ENCODE assay signal across 28 cellular contexts in genomic region chr10:58813573-58813972, GRCh38.
A peak's percentile ranks its signal among the peaks of the same experiment; 100 is the strongest.
DNase-seq lines count a peak whose midpoint lies in the region; ATAC-seq and TF ChIP-seq lines count a peak whose summit lies in the region.
"Had no signal": no experiment of that assay in that cellular context is flagged by ENCODE, and none has a peak within 500 bp of the region (broad histone marks: within the 10 kb centered on the region; RNA-seq: fewer than 3 reads in every experiment).

No MANE protein-coding gene starts in this region.

- H3K27me3 Mint-ChIP-seq in activated naive CD8-positive, alpha-beta T cell treated with anti-CD3 and anti-CD28 coated beads, Interleukin-2, amount 50 U/mL, for 24 hours = peaks cover 2% of the 10 kb centered on the region
- H3K27me3 Mint-ChIP-seq: activated naive CD4-positive, alpha-beta T cell treated with anti-CD3 and anti-CD28 coated beads, Interleukin-2, amount 50 U/mL, for 24 hours; stimulated activated naive CD8-positive, alpha-beta T cell treated with anti-CD3 and anti-CD28 coated beads, Interleukin-15, Interleukin-2, amounts not matched to agents 100 ng/mL and 50 ng/mL, for 24 hours had no signal

- intact Hi-C loops in thyroid gland (cut with DNase I) = no loop called here

- no peaks in the 10 kb centered on the region for H3K9me3 ChIP-seq in thyroid gland
- H3K9me3 ChIP-seq: breast epithelium, testis had no signal

- no peaks in the 10 kb centered on the region for H3K9me3 Mint-ChIP-seq in activated naive CD8-positive, alpha-beta T cell treated with anti-CD3 and anti-CD28 coated beads, Interleukin-2, amount 50 U/mL, for 24 hours
- H3K9me3 Mint-ChIP-seq: activated naive CD4-positive, alpha-beta T cell treated with anti-CD3 and anti-CD28 coated beads, Interleukin-2, amount 50 U/mL, for 24 hours; activated T-helper 17 cell treated with anti-CD3 and anti-CD28 coated beads, Interleukin-2, amount 50 U/mL, for 72 hours; CD4-positive, alpha-beta T cell; stimulated activated naive CD8-positive, alpha-beta T cell treated with anti-CD3 and anti-CD28 coated beads, Interleukin-15, Interleukin-2, amounts not matched to agents 100 ng/mL and 50 ng/mL, for 24 hours had no signal

- no peak overlapping the region for H3K4me3 ChIP-seq in thyroid gland (replicated peaks in 1 of 3)
- H3K4me3 ChIP-seq: breast epithelium, dorsolateral prefrontal cortex, PC-9, testis had no signal

- H3K27ac Mint-ChIP-seq in activated naive CD8-positive, alpha-beta T cell treated with anti-CD3 and anti-CD28 coated beads, Interleukin-2, amount 50 U/mL, for 24 hours = no peak overlapping the region
- H3K27ac Mint-ChIP-seq: activated CD8-positive, alpha-beta T cell treated with anti-CD3 and anti-CD28 coated beads, Interleukin-2, amount 10 ng/mL, durations not matched to agents 7 days and 5 days; activated naive CD4-positive, alpha-beta T cell treated with anti-CD3 and anti-CD28 coated beads, Interleukin-2, amount 50 U/mL, for 24 hours; activated T-helper 17 cell treated with anti-CD3 and anti-CD28 coated beads, Interleukin-2, amount 50 U/mL, for 72 hours; CD4-positive, alpha-beta T cell; stimulated activated naive CD8-positive, alpha-beta T cell treated with anti-CD3 and anti-CD28 coated beads, Interleukin-15, Interleukin-2, amounts not matched to agents 100 ng/mL and 50 ng/mL, for 24 hours had no signal

- H3K36me3 Mint-ChIP-seq in activated naive CD8-positive, alpha-beta T cell treated with anti-CD3 and anti-CD28 coated beads, Interleukin-2, amount 50 U/mL, for 24 hours (ENCODE audit: low read depth) = no peaks in the 10 kb centered on the region
- H3K36me3 Mint-ChIP-seq: activated naive CD4-positive, alpha-beta T cell treated with anti-CD3 and anti-CD28 coated beads, Interleukin-2, amount 50 U/mL, for 24 hours had no signal

- no peaks in the 10 kb centered on the region for H3K36me3 ChIP-seq in thyroid gland
- H3K36me3 ChIP-seq: breast epithelium had no signal

- no peak for TF ChIP-seq POLR2A in thyroid gland (IDR thresholded peaks at IDR 0.05)

- H3K4me3 Mint-ChIP-seq in activated naive CD8-positive, alpha-beta T cell treated with anti-CD3 and anti-CD28 coated beads, Interleukin-2, amount 50 U/mL, for 24 hours = no peak overlapping the region
- H3K4me3 Mint-ChIP-seq: activated CD8-positive, alpha-beta T cell treated with anti-CD3 and anti-CD28 coated beads, Interleukin-2, amount 10 ng/mL, durations not matched to agents 7 days and 5 days; activated naive CD4-positive, alpha-beta T cell treated with anti-CD3 and anti-CD28 coated beads, Interleukin-2, amount 50 U/mL, for 24 hours; activated T-helper 17 cell treated with anti-CD3 and anti-CD28 coated beads, Interleukin-2, amount 50 U/mL, for 72 hours; CD4-positive, alpha-beta T cell; stimulated activated naive CD8-positive, alpha-beta T cell treated with anti-CD3 and anti-CD28 coated beads, Interleukin-15, Interleukin-2, amounts not matched to agents 100 ng/mL and 50 ng/mL, for 24 hours had no signal

- WGBS in thyroid gland, 2 donors = 35 to 65% methylated on average over 8 of the region's 8 CpGs

- H3K27me3 ChIP-seq in thyroid gland = no peaks in the 10 kb centered on the region
- H3K27me3 ChIP-seq: breast epithelium, dorsolateral prefrontal cortex, testis had no signal

- TF ChIP-seq CTCF in thyroid gland (IDR thresholded peaks at IDR 0.05) = no peak

- DNase-seq in NCI-H510A treated with DMSO at 0.1 percent for 48 hours (lab: John Stamatoyannopoulos, UW) (peak; percentile 38), NCI-H510A (lab: John Stamatoyannopoulos, UW) (no peak), NCI-H2029 treated with DMSO at 0.1 percent for 48 hours (lab: John Stamatoyannopoulos, UW) (peak; percentile 86), left lobe of liver (ENCODE audit: low spot score) (peak; percentile 75), thyroid gland (peak; percentile 9 to 43), medulla oblongata (ENCODE audit: extremely low spot score) (no peak), hippocampal formation (lab: John Stamatoyannopoulos, UW) (no peak)
- no peak for DNase-seq in activated naive CD8-positive, alpha-beta T cell treated with anti-CD3 and anti-CD28 coated beads, Interleukin-2, amount 50 U/mL, for 24 hours
- DNase-seq: activated CD8-positive, alpha-beta T cell treated with anti-CD3 and anti-CD28 coated beads, Interleukin-2, amount 10 ng/mL, durations not matched to agents 7 days and 5 days; anterior cingulate cortex; CD4-positive, alpha-beta T cell; DMS 273 treated with DMSO at 0.1 percent for 48 hours; dorsolateral prefrontal cortex; left cardiac atrium; mesenchymal stem cell; MM.1S; NCI-H1436; NCI-H446 treated with DMSO at 0.1 percent for 48 hours; PC-9; Right ventricle myocardium superior; stimulated activated CD8-positive, alpha-beta memory T cell treated with anti-CD3 and anti-CD28 coated beads, Interleukin-4, amount 100 ng/mL, for 48 hours; testis had no signal

- peaks cover 0 to 8% of the 10 kb centered on the region in 2 donors for H3K4me1 ChIP-seq in thyroid gland
- H3K4me1 ChIP-seq: breast epithelium, testis had no signal

- H3K4me1 Mint-ChIP-seq in activated naive CD8-positive, alpha-beta T cell treated with anti-CD3 and anti-CD28 coated beads, Interleukin-2, amount 50 U/mL, for 24 hours = no peaks in the 10 kb centered on the region
- H3K4me1 Mint-ChIP-seq: activated naive CD4-positive, alpha-beta T cell treated with anti-CD3 and anti-CD28 coated beads, Interleukin-2, amount 50 U/mL, for 24 hours; activated T-helper 17 cell treated with anti-CD3 and anti-CD28 coated beads, Interleukin-2, amount 50 U/mL, for 72 hours had no signal

- H3K27ac ChIP-seq in thyroid gland = peak overlapping the region in 2 of 3 donors; percentile 13 to 35
- H3K27ac ChIP-seq: breast epithelium, dorsolateral prefrontal cortex, KMS-11, PC-9, testis had no signal

- ATAC-seq in left lobe of liver = peak; percentile 85
- no peak for ATAC-seq in activated naive CD8-positive, alpha-beta T cell treated with anti-CD3 and anti-CD28 coated beads, Interleukin-2, amount 50 U/mL, for 24 hours
- ATAC-seq: activated CD8-positive, alpha-beta T cell treated with anti-CD3 and anti-CD28 coated beads, Interleukin-2, amount 10 ng/mL, durations not matched to agents 7 days and 5 days; activated T-helper 17 cell treated with anti-CD3 and anti-CD28 coated beads, Interleukin-2, amount 50 U/mL, for 72 hours; left cardiac atrium; sciatic nerve had no signal

Comparison
In these comparisons a context has a peak if more than half of its experiments do, and no peak if none do; other contexts are left out.
1. DNase-seq: peak in NCI-H510A treated with DMSO at 0.1 percent for 48 hours (single experiment), NCI-H2029 treated with DMSO at 0.1 percent for 48 hours (single experiment), left lobe of liver (single experiment) and thyroid gland (2 of 2); none in NCI-H510A (single experiment), medulla oblongata (single experiment), hippocampal formation (0 of 2) and activated naive CD8-positive, alpha-beta T cell treated with anti-CD3 and anti-CD28 coated beads, Interleukin-2, amount 50 U/mL, for 24 hours (single experiment).